Comparison of ENCODE assay signal across 2 cellular contexts in genomic region chr13:97766749-97767148, GRCh38.
A peak's percentile ranks its signal among the peaks of the same experiment; 100 is the strongest.
TF ChIP-seq lines count a peak whose summit lies in the region.

No MANE protein-coding gene starts in this region.

TF ChIP-seq in IMR-90, 13 proteins besides CTCF, POLR2A, EP300 and RAD21 (continued from another document):
- TF ChIP-seq CEBPB (IDR thresholded peaks at IDR 0.05; ENCODE audit: low read depth, low read length) (peak; percentile 72), NFE2L2 (IDR thresholded peaks at IDR 0.05; ENCODE audit: low read depth, low read length) (no peak)
- TF ChIP-seq, protein P1, sequence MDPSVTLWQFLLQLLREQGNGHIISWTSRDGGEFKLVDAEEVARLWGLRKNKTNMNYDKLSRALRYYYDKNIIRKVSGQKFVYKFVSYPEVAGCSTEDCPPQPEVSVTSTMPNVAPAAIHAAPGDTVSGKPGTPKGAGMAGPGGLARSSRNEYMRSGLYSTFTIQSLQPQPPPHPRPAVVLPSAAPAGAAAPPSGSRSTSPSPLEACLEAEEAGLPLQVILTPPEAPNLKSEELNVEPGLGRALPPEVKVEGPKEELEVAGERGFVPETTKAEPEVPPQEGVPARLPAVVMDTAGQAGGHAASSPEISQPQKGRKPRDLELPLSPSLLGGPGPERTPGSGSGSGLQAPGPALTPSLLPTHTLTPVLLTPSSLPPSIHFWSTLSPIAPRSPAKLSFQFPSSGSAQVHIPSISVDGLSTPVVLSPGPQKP (IDR thresholded peaks at IDR 0.05; ENCODE audit: borderline replicate concordance, low read depth, low read length) = no peak
TF ChIP-seq in IMR-90: peak in this region for 1.

TF ChIP-seq in K562, 482 proteins besides CTCF, POLR2A, EP300 and RAD21 (continued from another document):
- TF ChIP-seq, protein P2, sequence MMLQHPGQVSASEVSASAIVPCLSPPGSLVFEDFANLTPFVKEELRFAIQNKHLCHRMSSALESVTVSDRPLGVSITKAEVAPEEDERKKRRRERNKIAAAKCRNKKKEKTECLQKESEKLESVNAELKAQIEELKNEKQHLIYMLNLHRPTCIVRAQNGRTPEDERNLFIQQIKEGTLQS (IDR thresholded peaks at IDR 0.05) = peak; percentile 88
- TF ChIP-seq, protein P2 (CRISPR knock-in tag; conservative IDR thresholded peaks at IDR 0.05) = no peak
- no peak for TF ChIP-seq ZNF79 (CRISPR knock-in tag; IDR thresholded peaks at IDR 0.05; ENCODE audit: low read depth)
- TF ChIP-seq CEBPG (CRISPR knock-in tag; IDR thresholded peaks at IDR 0.05) = peak; percentile 31; the same call in 1 of the 2 replicates
- peak; percentile 95 to 96 for TF ChIP-seq CEBPG (tag; conservative IDR thresholded peaks at IDR 0.05 in 1 of 2, IDR thresholded peaks at IDR 0.05 in 1 of 2)
- peak; percentile 90 to 93; a peak in 3 of 4 replicates for TF ChIP-seq TRIM24 (IDR thresholded peaks at IDR 0.05)
- TF ChIP-seq ZZZ3 (IDR thresholded peaks at IDR 0.05) = no peak
- peak; percentile 37 for TF ChIP-seq CEBPB (tag; IDR thresholded peaks at IDR 0.05)
- 0 out of 2 replicates have a peak, but pooled peaks have one; percentile 63 for TF ChIP-seq IRF9 (tag; IDR thresholded peaks at IDR 0.05)
- peak; percentile 92 for TF ChIP-seq ZSCAN32 (CRISPR knock-in tag; IDR thresholded peaks at IDR 0.05)
- TF ChIP-seq ZNF586 (CRISPR knock-in tag; conservative IDR thresholded peaks at IDR 0.05) = no peak
- TF ChIP-seq L3MBTL2 (IDR thresholded peaks at IDR 0.05) = peak; percentile 39; the same call in 1 of the 2 replicates
- 0 out of 2 replicates have a peak, but pooled peaks have one; percentile 33 for TF ChIP-seq MYC (IDR thresholded peaks at IDR 0.05; ENCODE audit: low read depth, low read length)
- no peak for TF ChIP-seq MYC (CRISPR knock-in tag; IDR thresholded peaks at IDR 0.05; ENCODE audit: borderline replicate concordance, low read depth)
- TF ChIP-seq EP400 (IDR thresholded peaks at IDR 0.05) = peak; percentile 43; the same call in 1 of the 2 replicates
- peak; percentile 53; the same call in 1 of the 2 replicates for TF ChIP-seq ATF7 (IDR thresholded peaks at IDR 0.05)
- TF ChIP-seq JUND (IDR thresholded peaks at IDR 0.05; ENCODE audit: borderline replicate concordance, low read depth, low read length) = peak; percentile 44; the same call in 1 of the 2 replicates
- no peak for TF ChIP-seq JUND (tag; IDR thresholded peaks at IDR 0.05; ENCODE audit: borderline replicate concordance, low read depth, low read length)
